In the genomic region with DNA sequence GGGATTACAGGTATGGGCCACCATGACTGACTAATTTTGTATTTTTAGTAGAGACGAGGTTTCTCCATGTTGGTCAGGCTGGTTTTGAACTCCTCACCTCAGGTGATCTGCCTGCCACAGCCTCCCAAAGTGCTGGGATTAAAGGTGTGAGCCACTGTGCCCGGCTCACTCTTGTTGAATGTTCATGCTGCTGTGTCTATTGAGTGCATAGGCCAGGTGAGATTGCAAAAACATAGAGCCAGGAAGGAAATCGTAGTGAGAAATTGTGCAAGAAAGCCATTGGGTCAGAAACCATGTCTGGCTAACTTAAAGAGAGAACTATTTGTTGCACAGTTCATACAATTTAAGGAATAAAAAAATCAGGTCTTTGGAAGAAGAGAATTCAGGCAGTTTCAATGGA, we compare ENCODE assay signal across 1 cellular context.
TF ChIP-seq lines count a peak whose summit lies in the region.

No MANE protein-coding gene starts in this region.

TF ChIP-seq in HepG2, 621 proteins besides CTCF, POLR2A, EP300 and RAD21 (continued from another document and continues in another):
- TF ChIP-seq NCOR1 (IDR thresholded peaks at IDR 0.05; ENCODE audit: borderline replicate concordance, low read length) (peak; percentile 57; the same call in 1 of the 2 replicates), ZNF264 (CRISPR knock-in tag; IDR thresholded peaks at IDR 0.05) (0 out of 2 replicates have a peak, but pooled peaks have one; percentile 46), ZNF766 (CRISPR knock-in tag; IDR thresholded peaks at IDR 0.05; ENCODE audit: borderline replicate concordance) (peak; percentile 37; the same call in 1 of the 2 replicates), ZNF607 (CRISPR knock-in tag; IDR thresholded peaks at IDR 0.05; ENCODE audit: borderline replicate concordance) (no peak), ARHGAP35 (CRISPR knock-in tag; IDR thresholded peaks at IDR 0.05; ENCODE audit: borderline replicate concordance) (no peak), ZNF510 (CRISPR knock-in tag; IDR thresholded peaks at IDR 0.05; ENCODE audit: low read depth) (no peak), HDAC2 (CRISPR knock-in tag; IDR thresholded peaks at IDR 0.05) (peak; percentile 55; the same call in 1 of the 2 replicates), ZNF614 (CRISPR knock-in tag; IDR thresholded peaks at IDR 0.05; ENCODE audit: borderline replicate concordance) (0 out of 2 replicates have a peak, but pooled peaks have one; percentile 57), ZNF256 (CRISPR knock-in tag; conservative IDR thresholded peaks at IDR 0.05) (no peak), NFKB2 (CRISPR knock-in tag; IDR thresholded peaks at IDR 0.05; ENCODE audit: borderline replicate concordance) (no peak), ZNF292 (CRISPR knock-in tag; IDR thresholded peaks at IDR 0.05; ENCODE audit: borderline replicate concordance, low read depth) (peak; percentile 81), ELF3 (CRISPR knock-in tag; IDR thresholded peaks at IDR 0.05) (peak; percentile 72), HNF4A (CRISPR knock-in tag; IDR thresholded peaks at IDR 0.05) (peak; percentile 77), ISX (CRISPR knock-in tag; conservative IDR thresholded peaks at IDR 0.05) (no peak), ARNTL (CRISPR knock-in tag; IDR thresholded peaks at IDR 0.05) (no peak), KAT8 (CRISPR knock-in tag; IDR thresholded peaks at IDR 0.05) (0 out of 2 replicates have a peak, but pooled peaks have one; percentile 23), STAG1 (CRISPR knock-in tag; IDR thresholded peaks at IDR 0.05) (0 out of 2 replicates have a peak, but pooled peaks have one; percentile 28), ZNF629 (CRISPR knock-in tag; conservative IDR thresholded peaks at IDR 0.05) (0 out of 2 replicates have a peak, but pooled peaks have one; percentile 19), ZNF644 (CRISPR knock-in tag; IDR thresholded peaks at IDR 0.05; ENCODE audit: low read depth) (peak; percentile 77), ZMYM3 (CRISPR knock-in tag; IDR thresholded peaks at IDR 0.05) (peak; percentile 69; the same call in 1 of the 2 replicates), SAP130 (CRISPR knock-in tag; IDR thresholded peaks at IDR 0.05; ENCODE audit: low read depth) (peak; percentile 61), CEBPG (CRISPR knock-in tag; IDR thresholded peaks at IDR 0.05) (peak; percentile 95), ZNF839 (CRISPR knock-in tag; IDR thresholded peaks at IDR 0.05; ENCODE audit: borderline replicate concordance) (no peak), SMAD3 (CRISPR knock-in tag; IDR thresholded peaks at IDR 0.05) (0 out of 2 replicates have a peak, but pooled peaks have one; percentile 26), ZSCAN29 (CRISPR knock-in tag; conservative IDR thresholded peaks at IDR 0.05) (no peak), ZNF790 (CRISPR knock-in tag; IDR thresholded peaks at IDR 0.05; ENCODE audit: borderline replicate concordance) (no peak), ZNF547 (CRISPR knock-in tag; IDR thresholded peaks at IDR 0.05) (no peak), NCOA5 (CRISPR knock-in tag; IDR thresholded peaks at IDR 0.05) (no peak), SOX6 (IDR thresholded peaks at IDR 0.05) (no peak), SOX6 (CRISPR knock-in tag; IDR thresholded peaks at IDR 0.05) (peak; percentile 60; the same call in 1 of the 2 replicates), ZBTB21 (CRISPR knock-in tag; IDR thresholded peaks at IDR 0.05) (0 out of 2 replicates have a peak, but pooled peaks have one; percentile 4), ZNF343 (CRISPR knock-in tag; IDR thresholded peaks at IDR 0.05) (no peak), ZFY (CRISPR knock-in tag; IDR thresholded peaks at IDR 0.05) (0 out of 2 replicates have a peak, but pooled peaks have one; percentile 29)
- TF ChIP-seq, protein P1, sequence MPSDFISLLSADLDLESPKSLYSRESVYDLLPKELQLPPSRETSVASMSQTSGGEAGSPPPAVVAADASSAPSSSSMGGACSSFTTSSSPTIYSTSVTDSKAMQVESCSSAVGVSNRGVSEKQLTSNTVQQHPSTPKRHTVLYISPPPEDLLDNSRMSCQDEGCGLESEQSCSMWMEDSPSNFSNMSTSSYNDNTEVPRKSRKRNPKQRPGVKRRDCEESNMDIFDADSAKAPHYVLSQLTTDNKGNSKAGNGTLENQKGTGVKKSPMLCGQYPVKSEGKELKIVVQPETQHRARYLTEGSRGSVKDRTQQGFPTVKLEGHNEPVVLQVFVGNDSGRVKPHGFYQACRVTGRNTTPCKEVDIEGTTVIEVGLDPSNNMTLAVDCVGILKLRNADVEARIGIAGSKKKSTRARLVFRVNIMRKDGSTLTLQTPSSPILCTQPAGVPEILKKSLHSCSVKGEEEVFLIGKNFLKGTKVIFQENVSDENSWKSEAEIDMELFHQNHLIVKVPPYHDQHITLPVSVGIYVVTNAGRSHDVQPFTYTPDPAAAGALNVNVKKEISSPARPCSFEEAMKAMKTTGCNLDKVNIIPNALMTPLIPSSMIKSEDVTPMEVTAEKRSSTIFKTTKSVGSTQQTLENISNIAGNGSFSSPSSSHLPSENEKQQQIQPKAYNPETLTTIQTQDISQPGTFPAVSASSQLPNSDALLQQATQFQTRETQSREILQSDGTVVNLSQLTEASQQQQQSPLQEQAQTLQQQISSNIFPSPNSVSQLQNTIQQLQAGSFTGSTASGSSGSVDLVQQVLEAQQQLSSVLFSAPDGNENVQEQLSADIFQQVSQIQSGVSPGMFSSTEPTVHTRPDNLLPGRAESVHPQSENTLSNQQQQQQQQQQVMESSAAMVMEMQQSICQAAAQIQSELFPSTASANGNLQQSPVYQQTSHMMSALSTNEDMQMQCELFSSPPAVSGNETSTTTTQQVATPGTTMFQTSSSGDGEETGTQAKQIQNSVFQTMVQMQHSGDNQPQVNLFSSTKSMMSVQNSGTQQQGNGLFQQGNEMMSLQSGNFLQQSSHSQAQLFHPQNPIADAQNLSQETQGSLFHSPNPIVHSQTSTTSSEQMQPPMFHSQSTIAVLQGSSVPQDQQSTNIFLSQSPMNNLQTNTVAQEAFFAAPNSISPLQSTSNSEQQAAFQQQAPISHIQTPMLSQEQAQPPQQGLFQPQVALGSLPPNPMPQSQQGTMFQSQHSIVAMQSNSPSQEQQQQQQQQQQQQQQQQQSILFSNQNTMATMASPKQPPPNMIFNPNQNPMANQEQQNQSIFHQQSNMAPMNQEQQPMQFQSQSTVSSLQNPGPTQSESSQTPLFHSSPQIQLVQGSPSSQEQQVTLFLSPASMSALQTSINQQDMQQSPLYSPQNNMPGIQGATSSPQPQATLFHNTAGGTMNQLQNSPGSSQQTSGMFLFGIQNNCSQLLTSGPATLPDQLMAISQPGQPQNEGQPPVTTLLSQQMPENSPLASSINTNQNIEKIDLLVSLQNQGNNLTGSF (CRISPR knock-in tag; IDR thresholded peaks at IDR 0.05) = no peak
- TF ChIP-seq, protein P2, sequence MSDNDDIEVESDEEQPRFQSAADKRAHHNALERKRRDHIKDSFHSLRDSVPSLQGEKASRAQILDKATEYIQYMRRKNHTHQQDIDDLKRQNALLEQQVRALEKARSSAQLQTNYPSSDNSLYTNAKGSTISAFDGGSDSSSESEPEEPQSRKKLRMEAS (IDR thresholded peaks at IDR 0.05) = 0 out of 2 replicates have a peak, but pooled peaks have one; percentile 17
- TF ChIP-seq, protein P3, sequence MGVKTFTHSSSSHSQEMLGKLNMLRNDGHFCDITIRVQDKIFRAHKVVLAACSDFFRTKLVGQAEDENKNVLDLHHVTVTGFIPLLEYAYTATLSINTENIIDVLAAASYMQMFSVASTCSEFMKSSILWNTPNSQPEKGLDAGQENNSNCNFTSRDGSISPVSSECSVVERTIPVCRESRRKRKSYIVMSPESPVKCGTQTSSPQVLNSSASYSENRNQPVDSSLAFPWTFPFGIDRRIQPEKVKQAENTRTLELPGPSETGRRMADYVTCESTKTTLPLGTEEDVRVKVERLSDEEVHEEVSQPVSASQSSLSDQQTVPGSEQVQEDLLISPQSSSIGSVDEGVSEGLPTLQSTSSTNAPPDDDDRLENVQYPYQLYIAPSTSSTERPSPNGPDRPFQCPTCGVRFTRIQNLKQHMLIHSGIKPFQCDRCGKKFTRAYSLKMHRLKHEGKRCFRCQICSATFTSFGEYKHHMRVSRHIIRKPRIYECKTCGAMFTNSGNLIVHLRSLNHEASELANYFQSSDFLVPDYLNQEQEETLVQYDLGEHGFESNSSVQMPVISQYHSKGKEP (CRISPR knock-in tag; IDR thresholded peaks at IDR 0.05) = no peak
- TF ChIP-seq, protein P4, sequence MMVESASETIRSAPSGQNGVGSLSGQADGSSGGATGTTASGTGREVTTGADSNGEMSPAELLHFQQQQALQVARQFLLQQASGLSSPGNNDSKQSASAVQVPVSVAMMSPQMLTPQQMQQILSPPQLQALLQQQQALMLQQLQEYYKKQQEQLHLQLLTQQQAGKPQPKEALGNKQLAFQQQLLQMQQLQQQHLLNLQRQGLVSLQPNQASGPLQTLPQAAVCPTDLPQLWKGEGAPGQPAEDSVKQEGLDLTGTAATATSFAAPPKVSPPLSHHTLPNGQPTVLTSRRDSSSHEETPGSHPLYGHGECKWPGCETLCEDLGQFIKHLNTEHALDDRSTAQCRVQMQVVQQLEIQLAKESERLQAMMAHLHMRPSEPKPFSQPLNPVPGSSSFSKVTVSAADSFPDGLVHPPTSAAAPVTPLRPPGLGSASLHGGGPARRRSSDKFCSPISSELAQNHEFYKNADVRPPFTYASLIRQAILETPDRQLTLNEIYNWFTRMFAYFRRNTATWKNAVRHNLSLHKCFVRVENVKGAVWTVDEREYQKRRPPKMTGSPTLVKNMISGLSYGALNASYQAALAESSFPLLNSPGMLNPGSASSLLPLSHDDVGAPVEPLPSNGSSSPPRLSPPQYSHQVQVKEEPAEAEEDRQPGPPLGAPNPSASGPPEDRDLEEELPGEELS (CRISPR knock-in tag; IDR thresholded peaks at IDR 0.05) = peak; percentile 44; the same call in 1 of the 2 replicates
- TF ChIP-seq, protein P5, sequence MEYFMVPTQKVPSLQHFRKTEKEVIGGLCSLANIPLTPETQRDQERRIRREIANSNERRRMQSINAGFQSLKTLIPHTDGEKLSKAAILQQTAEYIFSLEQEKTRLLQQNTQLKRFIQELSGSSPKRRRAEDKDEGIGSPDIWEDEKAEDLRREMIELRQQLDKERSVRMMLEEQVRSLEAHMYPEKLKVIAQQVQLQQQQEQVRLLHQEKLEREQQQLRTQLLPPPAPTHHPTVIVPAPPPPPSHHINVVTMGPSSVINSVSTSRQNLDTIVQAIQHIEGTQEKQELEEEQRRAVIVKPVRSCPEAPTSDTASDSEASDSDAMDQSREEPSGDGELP (IDR thresholded peaks at IDR 0.05; ENCODE audit: borderline replicate concordance, low read depth) = no peak
- TF ChIP-seq, protein P6, sequence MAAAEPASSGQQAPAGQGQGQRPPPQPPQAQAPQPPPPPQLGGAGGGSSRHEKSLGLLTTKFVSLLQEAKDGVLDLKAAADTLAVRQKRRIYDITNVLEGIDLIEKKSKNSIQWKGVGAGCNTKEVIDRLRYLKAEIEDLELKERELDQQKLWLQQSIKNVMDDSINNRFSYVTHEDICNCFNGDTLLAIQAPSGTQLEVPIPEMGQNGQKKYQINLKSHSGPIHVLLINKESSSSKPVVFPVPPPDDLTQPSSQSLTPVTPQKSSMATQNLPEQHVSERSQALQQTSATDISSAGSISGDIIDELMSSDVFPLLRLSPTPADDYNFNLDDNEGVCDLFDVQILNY (CRISPR knock-in tag; conservative IDR thresholded peaks at IDR 0.05) = no peak
- TF ChIP-seq, protein P7, sequence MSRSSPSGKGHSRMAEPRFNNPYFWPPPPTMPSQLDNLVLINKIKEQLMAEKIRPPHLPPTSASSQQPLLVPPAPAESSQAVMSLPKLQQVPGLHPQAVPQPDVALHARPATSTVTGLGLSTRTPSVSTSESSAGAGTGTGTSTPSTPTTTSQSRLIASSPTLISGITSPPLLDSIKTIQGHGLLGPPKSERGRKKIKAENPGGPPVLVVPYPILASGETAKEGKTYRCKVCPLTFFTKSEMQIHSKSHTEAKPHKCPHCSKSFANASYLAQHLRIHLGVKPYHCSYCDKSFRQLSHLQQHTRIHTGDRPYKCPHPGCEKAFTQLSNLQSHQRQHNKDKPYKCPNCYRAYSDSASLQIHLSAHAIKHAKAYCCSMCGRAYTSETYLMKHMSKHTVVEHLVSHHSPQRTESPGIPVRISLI (CRISPR knock-in tag; IDR thresholded peaks at IDR 0.05; ENCODE audit: borderline replicate concordance) = no peak
- TF ChIP-seq, protein P8, sequence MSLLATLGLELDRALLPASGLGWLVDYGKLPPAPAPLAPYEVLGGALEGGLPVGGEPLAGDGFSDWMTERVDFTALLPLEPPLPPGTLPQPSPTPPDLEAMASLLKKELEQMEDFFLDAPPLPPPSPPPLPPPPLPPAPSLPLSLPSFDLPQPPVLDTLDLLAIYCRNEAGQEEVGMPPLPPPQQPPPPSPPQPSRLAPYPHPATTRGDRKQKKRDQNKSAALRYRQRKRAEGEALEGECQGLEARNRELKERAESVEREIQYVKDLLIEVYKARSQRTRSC (CRISPR knock-in tag; IDR thresholded peaks at IDR 0.05; ENCODE audit: low read depth) = no peak
